8 cellular contexts compared by ENCODE assay signal in the genomic region with DNA sequence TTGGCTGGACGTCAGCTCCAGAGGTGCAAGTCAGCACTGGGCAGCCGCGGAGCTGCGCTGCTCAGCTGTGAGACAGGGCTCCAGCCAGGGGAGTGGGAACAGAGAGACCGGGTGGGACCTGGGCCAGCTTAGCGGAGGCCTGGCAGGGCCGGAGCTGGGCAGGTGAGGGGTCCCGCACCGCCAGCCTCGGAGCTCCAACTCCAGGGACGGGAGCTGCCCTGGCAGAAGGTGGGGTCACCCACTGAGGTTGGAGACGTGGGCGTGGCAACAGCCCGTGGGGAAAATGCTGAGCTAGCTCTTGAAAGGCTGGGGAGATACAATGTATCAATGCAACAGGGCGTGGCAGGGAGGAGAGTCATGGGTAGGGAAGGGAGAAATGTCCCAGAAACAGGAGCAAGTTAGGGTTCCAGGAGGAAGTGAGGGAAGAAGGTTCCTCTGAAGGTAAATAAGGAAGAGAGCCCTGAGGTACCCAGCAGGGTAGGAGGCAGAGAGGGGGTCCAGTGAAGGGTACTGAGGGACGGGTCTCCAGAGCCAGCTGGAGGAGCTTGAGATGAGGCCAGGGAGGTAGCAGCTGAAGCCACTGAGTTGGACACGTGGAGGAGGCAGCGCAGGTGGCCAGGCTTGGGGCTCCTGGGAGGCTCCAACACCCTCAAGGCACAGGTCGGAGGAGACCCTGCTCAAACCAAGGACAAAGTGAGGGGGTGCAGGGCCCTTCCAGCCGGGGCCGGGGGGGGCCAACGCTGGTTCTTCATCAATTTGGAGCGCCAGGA. TPM values are rescaled to one million over a fixed set of nuclear protein-coding genes. Genes with fewer than 3 reads are reported as not detected.
DNase-seq lines count a peak whose midpoint lies in the region; ATAC-seq lines count a peak whose summit lies in the region.

No MANE protein-coding gene starts in this region.

- DNase-seq in stimulated activated CD4-positive, alpha-beta T cell treated with anti-CD3 and anti-CD28 coated beads, Interleukin-4, amount 100 ng/mL, for 1 hour = peak; percentile 4
- DNase-seq in stimulated activated CD4-positive, alpha-beta T cell treated with anti-CD3 and anti-CD28 coated beads, Interleukin-4, amount 100 ng/mL, for 24 hours = no peak
- DNase-seq in activated naive CD8-positive, alpha-beta T cell treated with anti-CD3 and anti-CD28 coated beads, Interleukin-2, amount 50 U/mL, for 24 hours = no peak
- DNase-seq in naive B cell = no peak
- no peak for DNase-seq in SW 1271 (lab: John Stamatoyannopoulos, UW)
- DNase-seq in NCI-H146 (lab: John Stamatoyannopoulos, UW) = no peak

- no peak for ATAC-seq in activated naive CD8-positive, alpha-beta T cell treated with anti-CD3 and anti-CD28 coated beads, Interleukin-2, amount 50 U/mL, for 24 hours
- ATAC-seq in naive B cell (ENCODE audit: low read depth in 2 of 2) = no peak
- no peak for ATAC-seq in HG03280 (IDR thresholded peaks at IDR 0.05; ENCODE audit: unreplicated experiment)
- ATAC-seq in GM21526 (IDR thresholded peaks at IDR 0.05; ENCODE audit: low FRiP score, unreplicated experiment) = no peak

- H3K27me3 Mint-ChIP-seq in activated naive CD8-positive, alpha-beta T cell treated with anti-CD3 and anti-CD28 coated beads, Interleukin-2, amount 50 U/mL, for 24 hours = peaks cover 61% of the 10 kb centered on the region
- H3K27me3 Mint-ChIP-seq in naive B cell = peaks cover 44 to 71% (median 59%) of the 10 kb centered on the region in 3 donors

- H3K9me3 Mint-ChIP-seq in activated naive CD8-positive, alpha-beta T cell treated with anti-CD3 and anti-CD28 coated beads, Interleukin-2, amount 50 U/mL, for 24 hours = no peaks in the 10 kb centered on the region
- peaks cover 0 to 1% (median 0%) of the 10 kb centered on the region in 7 donors for H3K9me3 Mint-ChIP-seq in naive B cell

- H3K4me1 Mint-ChIP-seq in activated naive CD8-positive, alpha-beta T cell treated with anti-CD3 and anti-CD28 coated beads, Interleukin-2, amount 50 U/mL, for 24 hours = peaks cover 26% of the 10 kb centered on the region
- peaks cover 16 to 29% (median 22%) of the 10 kb centered on the region in 3 donors for H3K4me1 Mint-ChIP-seq in naive B cell

- H3K27ac Mint-ChIP-seq in activated naive CD8-positive, alpha-beta T cell treated with anti-CD3 and anti-CD28 coated beads, Interleukin-2, amount 50 U/mL, for 24 hours = peak overlapping the region; percentile 54
- H3K27ac Mint-ChIP-seq in naive B cell = peak overlapping the region in 3 of 6 donors; percentile 13 to 69 (median 51)

- peak overlapping the region; percentile 6 for H3K4me3 Mint-ChIP-seq in activated naive CD8-positive, alpha-beta T cell treated with anti-CD3 and anti-CD28 coated beads, Interleukin-2, amount 50 U/mL, for 24 hours
- peak overlapping the region; percentile 65 to 85 (median 76) for H3K4me3 Mint-ChIP-seq in naive B cell

- no peaks in the 10 kb centered on the region for H3K36me3 Mint-ChIP-seq in activated naive CD8-positive, alpha-beta T cell treated with anti-CD3 and anti-CD28 coated beads, Interleukin-2, amount 50 U/mL, for 24 hours (ENCODE audit: low read depth)
- H3K36me3 Mint-ChIP-seq in naive B cell = peaks cover 0 to 8% of the 10 kb centered on the region in 2 donors

RNA-seq across cellular contexts. Expression of a gene that starts 0.7 kb away (rescaled TPM):
- under 1 TPM in 1 of 6 donors, not detected in 5; 0.29 TPM for polyA plus RNA-seq in naive B cell (ENCODE audit: low read depth in 6 of 6)
